In genomic region chr4:26081795-26082498, GRCh38 we compare ENCODE assay signal across 8 cellular contexts.
DNase-seq lines count a peak whose midpoint lies in the region; ATAC-seq, FAIRE-seq and TF ChIP-seq lines count a peak whose summit lies in the region.

No MANE protein-coding gene starts in this region.

- peak; percentile 63 to 75 for TF ChIP-seq CTCF in Caco-2 (IDR thresholded peaks at IDR 0.05; ENCODE audit: insufficient read depth in 1 of 2, low read depth in 1 of 2, low read length in 1 of 2, severe bottlenecking in 1 of 2, unreplicated experiment in 1 of 2)

- H3K36me3 ChIP-seq in Caco-2 (ENCODE audit: control insufficient read depth, insufficient read depth, low read length) (no peaks in the 10 kb centered on the region), small intestine (ENCODE audit: control insufficient read depth in 2 of 2, insufficient read depth in 2 of 2, low read length in 2 of 2) (no peaks in the 10 kb centered on the region)

- H3K9me3 Mint-ChIP-seq in Caco-2 (ENCODE audit: unreplicated experiment) = no peaks in the 10 kb centered on the region
- peaks cover 21% of the 10 kb centered on the region for H3K9me3 Mint-ChIP-seq in activated naive CD8-positive, alpha-beta T cell treated with anti-CD3 and anti-CD28 coated beads, Interleukin-2, amount 50 U/mL, for 24 hours

- POLR2A ChIA-PET in Caco-2 (lab: Charles Lee) (no interaction called here), HEK293T (lab: Yijun Ruan, JAX) (interaction anchor here (1.7 kb wide), 2 partner anchors 237 to 238 kb away, joined by 4 to 5 read pairs; partner anchors contain the start of gene RBPJ)

- peak; percentile 62 for ATAC-seq in activated naive CD8-positive, alpha-beta T cell treated with anti-CD3 and anti-CD28 coated beads, Interleukin-2, amount 50 U/mL, for 24 hours
- ATAC-seq in right cardiac atrium = peak; percentile 49 to 77
- ATAC-seq in HG02885 (IDR thresholded peaks at IDR 0.05; ENCODE audit: poor library complexity, unreplicated experiment) = no peak

- no TSS peak for BruUV-seq in Caco-2 (replicated peaks; lab: Mats Ljungman, UMichigan)

- CTCF ChIA-PET in Caco-2 (lab: Charles Lee) = interaction anchor here (0.7 to 2.6 kb wide), 5 partner anchors 79 to 329 kb away, joined by 3 to 12 read pairs (median 6); no protein-coding TSS in a partner anchor
- CTCF ChIA-PET in HEK293T (lab: Yijun Ruan, JAX) = interaction anchor here (0.5 to 2.7 kb wide), 13 partner anchors 13 to 259 kb away, joined by 3 to 14 read pairs (median 5); partner anchors contain the start of gene RBPJ

- no peak overlapping the region for H3K4me3 Mint-ChIP-seq in Caco-2 (ENCODE audit: unreplicated experiment)
- peak overlapping the region; percentile 0 for H3K4me3 Mint-ChIP-seq in activated naive CD8-positive, alpha-beta T cell treated with anti-CD3 and anti-CD28 coated beads, Interleukin-2, amount 50 U/mL, for 24 hours

- H3K36me3 Mint-ChIP-seq in Caco-2 (ENCODE audit: insufficient read depth, unreplicated experiment) = no peaks in the 10 kb centered on the region
- peaks cover 18% of the 10 kb centered on the region for H3K36me3 Mint-ChIP-seq in activated naive CD8-positive, alpha-beta T cell treated with anti-CD3 and anti-CD28 coated beads, Interleukin-2, amount 50 U/mL, for 24 hours (ENCODE audit: low read depth)

- DNase-seq in Caco-2 (peak in 1 of 2 experiments; percentile 41), HEK293T (ENCODE audit: extremely low spot score) (peak; percentile 23), NCI-H345 treated with DMSO at 0.1 percent for 48 hours (lab: John Stamatoyannopoulos, UW; ENCODE audit: unreplicated experiment) (peak; percentile 4), right cardiac atrium (no peak), small intestine (peak; percentile 78), cerebellar nuclear complex (lab: John Stamatoyannopoulos, UW) (no peak)
- no peak for DNase-seq in activated naive CD8-positive, alpha-beta T cell treated with anti-CD3 and anti-CD28 coated beads, Interleukin-2, amount 50 U/mL, for 24 hours

- peak; percentile 44 for FAIRE-seq in small intestine (lab: Jason Lieb, UNC)

- H3K27me3 ChIP-seq in Caco-2 (replicated peaks; ENCODE audit: control insufficient read depth, insufficient read depth, low read length) (no peaks in the 10 kb centered on the region), right cardiac atrium (ENCODE audit: control insufficient read depth, insufficient read depth) (no peaks in the 10 kb centered on the region), small intestine (ENCODE audit: control insufficient read depth in 2 of 2, insufficient read depth in 2 of 2, low read length in 2 of 2) (no peaks in the 10 kb centered on the region)

- no peak overlapping the region for H3K27ac Mint-ChIP-seq in Caco-2 (ENCODE audit: unreplicated experiment)
- H3K27ac Mint-ChIP-seq in activated naive CD8-positive, alpha-beta T cell treated with anti-CD3 and anti-CD28 coated beads, Interleukin-2, amount 50 U/mL, for 24 hours = peak overlapping the region; percentile 91

- 51% methylated on average over 6 of the region's 6 CpGs for WGBS in right cardiac atrium
- WGBS in small intestine, 3 donors = 36 to 48% (median 40%) methylated on average over 6 of the region's 6 CpGs

- H3K27ac ChIP-seq in right cardiac atrium (ENCODE audit: low read length) = no peak overlapping the region
- no peak overlapping the region for H3K27ac ChIP-seq in small intestine (ENCODE audit: low read depth in 1 of 2, low read length in 1 of 2)

- intact Hi-C loops in Caco-2 (cut with micrococcal nuclease; ENCODE audit: unreplicated experiment) (loop anchor here (1.0 to 5.0 kb wide), 4 partner anchors 79 to 330 kb away; no protein-coding TSS in a partner anchor), right cardiac atrium (cut with DNase I) (loop anchor here in 2 of 4 donors (5.0 to 10.0 kb wide), 3 partner anchors 243 to 330 kb away; partner anchors contain the start of gene RBPJ (in 2 of the 2))

- H3K4me1 ChIP-seq in Caco-2 (no peaks in the 10 kb centered on the region), right cardiac atrium (ENCODE audit: control insufficient read depth, insufficient read depth, low read length) (peaks cover 4% of the 10 kb centered on the region), small intestine (ENCODE audit: control insufficient read depth in 2 of 2, insufficient read depth in 1 of 2, low read depth in 1 of 2, low read length in 1 of 2) (peaks cover 0 to 3% of the 10 kb centered on the region in 2 donors)

- no peaks in the 10 kb centered on the region for H3K9me3 ChIP-seq in Caco-2
- H3K9me3 ChIP-seq in right cardiac atrium (ENCODE audit: control insufficient read depth, low read length) = no peaks in the 10 kb centered on the region
- no peaks in the 10 kb centered on the region for H3K9me3 ChIP-seq in small intestine (ENCODE audit: control insufficient read depth, low read depth)

- H3K4me1 Mint-ChIP-seq in Caco-2 (ENCODE audit: low read depth, unreplicated experiment) = no peaks in the 10 kb centered on the region
- peaks cover 93% of the 10 kb centered on the region for H3K4me1 Mint-ChIP-seq in activated naive CD8-positive, alpha-beta T cell treated with anti-CD3 and anti-CD28 coated beads, Interleukin-2, amount 50 U/mL, for 24 hours

- no peaks in the 10 kb centered on the region for H3K27me3 Mint-ChIP-seq in Caco-2 (ENCODE audit: insufficient read depth, unreplicated experiment)
- peaks cover 3% of the 10 kb centered on the region for H3K27me3 Mint-ChIP-seq in activated naive CD8-positive, alpha-beta T cell treated with anti-CD3 and anti-CD28 coated beads, Interleukin-2, amount 50 U/mL, for 24 hours

- no peak overlapping the region for H3K4me3 ChIP-seq in Caco-2 (ENCODE audit: low read depth, low read length)
- no peak overlapping the region for H3K4me3 ChIP-seq in right cardiac atrium (ENCODE audit: low read length)
- no peak overlapping the region for H3K4me3 ChIP-seq in small intestine (ENCODE audit: low read depth in 1 of 2, low read length in 2 of 2)

TF ChIP-seq in HEK293T, 16 proteins besides CTCF, POLR2A, EP300 and RAD21:
- TF ChIP-seq FOXM1 (IDR thresholded peaks at IDR 0.05; ENCODE audit: borderline replicate concordance) (no peak), BHLHE40 (IDR thresholded peaks at IDR 0.05; ENCODE audit: borderline replicate concordance) (no peak), SUZ12 (IDR thresholded peaks at IDR 0.05) (no peak), PKNOX1 (IDR thresholded peaks at IDR 0.05) (no peak), NFRKB (IDR thresholded peaks at IDR 0.05) (no peak), HDGF (IDR thresholded peaks at IDR 0.05; ENCODE audit: borderline replicate concordance) (no peak), SP1 (IDR thresholded peaks at IDR 0.05) (no peak), CTBP1 (IDR thresholded peaks at IDR 0.05; ENCODE audit: borderline replicate concordance) (no peak)

Comparison
In these comparisons a context has a peak if more than half of its experiments do, and no peak if none do; other contexts are left out.
1. DNase-seq: peak in HEK293T (single experiment), NCI-H345 treated with DMSO at 0.1 percent for 48 hours (single experiment) and small intestine (single experiment); none in activated naive CD8-positive, alpha-beta T cell treated with anti-CD3 and anti-CD28 coated beads, Interleukin-2, amount 50 U/mL, for 24 hours (single experiment), right cardiac atrium (0 of 3) and cerebellar nuclear complex (0 of 2).